18 cellular contexts compared by ENCODE assay signal in genomic region chr5:34735436-34736426, GRCh38.
DNase-seq lines count a peak whose midpoint lies in the region; ATAC-seq, FAIRE-seq and TF ChIP-seq lines count a peak whose summit lies in the region.
"Had no signal": no experiment of that assay in that cellular context is flagged by ENCODE, and none has a peak within 500 bp of the region (broad histone marks: within the 10 kb centered on the region; RNA-seq: fewer than 3 reads in every experiment).

No MANE protein-coding gene starts in this region.

- H3K27ac ChIP-seq in K562 (ENCODE audit: extremely low read depth, low read depth, low read length), result no peak overlapping the region
- no peak overlapping the region for H3K27ac ChIP-seq in lung (ENCODE audit: low read depth in 1 of 2, low read length in 1 of 2)
- H3K27ac ChIP-seq: coronary artery, upper lobe of right lung had no signal

- intact Hi-C loops in K562 (cut with micrococcal nuclease) (no loop called here), Caco-2 (cut with micrococcal nuclease; ENCODE audit: unreplicated experiment) (no loop called here)

- FAIRE-seq in K562 (lab: Jason Lieb, UNC), result no peak
- FAIRE-seq: GM12878, kidney had no signal

- H3K27me3 ChIP-seq in K562 (ENCODE audit: control insufficient read depth in 2 of 2, insufficient read depth in 2 of 2, low read length in 2 of 2), result no peaks in the 10 kb centered on the region
- H3K27me3 ChIP-seq in lung (ENCODE audit: control insufficient read depth, insufficient read depth), result no peaks in the 10 kb centered on the region
- no peaks in the 10 kb centered on the region for H3K27me3 ChIP-seq in Caco-2 (replicated peaks; ENCODE audit: control insufficient read depth, insufficient read depth, low read length)
- no peaks in the 10 kb centered on the region for H3K27me3 ChIP-seq in H7 (ENCODE audit: control insufficient read depth, insufficient read depth, low read length)
- H3K27me3 ChIP-seq: BE2C, upper lobe of right lung had no signal

- H4K20me1 ChIP-seq in K562 (replicated peaks; ENCODE audit: control insufficient read depth, insufficient read depth, low read length), result no peaks in the 10 kb centered on the region

- no peaks in the 10 kb centered on the region for H3K79me2 ChIP-seq in K562 (ENCODE audit: control insufficient read depth, insufficient read depth, low read length)

- H3K4me3 Mint-ChIP-seq in Caco-2 (ENCODE audit: unreplicated experiment), result no peak overlapping the region
- H3K4me3 Mint-ChIP-seq: naive B cell had no signal

- H3K4me1 ChIP-seq in K562 (replicated peaks in 1 of 2; ENCODE audit: control insufficient read depth in 2 of 2, insufficient read depth in 2 of 2, low read length in 2 of 2), result peaks cover 6 to 9% of the 10 kb centered on the region in 2 experiments; a peak in 3 of 5 replicates
- peaks cover 4 to 9% of the 10 kb centered on the region in 2 donors for H3K4me1 ChIP-seq in lung (ENCODE audit: control insufficient read depth in 2 of 2, insufficient read depth in 2 of 2, low read length in 2 of 2)
- peaks cover 17% of the 10 kb centered on the region for H3K4me1 ChIP-seq in Caco-2
- H3K4me1 ChIP-seq: BE2C had no signal

- H3K9me3 Mint-ChIP-seq in Caco-2 (ENCODE audit: unreplicated experiment), result no peaks in the 10 kb centered on the region
- H3K9me3 Mint-ChIP-seq: naive B cell had no signal

- H3K9me3 ChIP-seq in K562 (replicated peaks; ENCODE audit: control insufficient read depth, insufficient read depth, low read depth, low read length) (no peaks in the 10 kb centered on the region), lung (ENCODE audit: control insufficient read depth in 2 of 2, insufficient read depth in 1 of 2, low read length in 1 of 2) (no peaks in the 10 kb centered on the region), Caco-2 (no peaks in the 10 kb centered on the region)
- H3K9me3 ChIP-seq: BE2C, upper lobe of right lung had no signal

- H3K4me2 ChIP-seq in K562 (ENCODE audit: insufficient read depth, low read length), result no peak overlapping the region

- H3K4me3 ChIP-seq in K562 (no peak overlapping the region), lung (no peak overlapping the region), Caco-2 (ENCODE audit: low read depth, low read length) (no peak overlapping the region), H7 (ENCODE audit: insufficient read depth, low read depth, low read length) (no peak overlapping the region)
- H3K4me3 ChIP-seq: coronary artery, GM12878, upper lobe of right lung had no signal

- POLR2A ChIA-PET in K562 (lab: Yijun Ruan, JAX), result interaction anchor here (0.6 to 1.5 kb wide), 4 partner anchors 11 to 146 kb away, joined by 3 to 5 read pairs (median 4); no protein-coding TSS in a partner anchor
- POLR2A ChIA-PET in Caco-2 (lab: Charles Lee), result no interaction called here

- H3K27ac Mint-ChIP-seq in Caco-2 (ENCODE audit: unreplicated experiment), result no peak overlapping the region

- CTCF ChIA-PET in K562 (lab: Yijun Ruan, JAX; ENCODE audit: low intra/inter-chr PET ratio) (no interaction called here), Caco-2 (lab: Charles Lee) (no interaction called here)

- H3K9me1 ChIP-seq in K562 (ENCODE audit: control insufficient read depth, insufficient read depth, low read length), result no peaks in the 10 kb centered on the region

- BruUV-seq in K562 (replicated peaks; lab: Mats Ljungman, UMichigan), result no TSS peak
- no TSS peak for BruUV-seq in Caco-2 (replicated peaks; lab: Mats Ljungman, UMichigan)

- in situ Hi-C loops in K562 (cut with MboI) (no loop called here), GM13976 (cut with MboI; ENCODE audit: low sequenced_read_pairs, unreplicated experiment) (no loop called here)

- TF ChIP-seq EP300 in K562 (IDR thresholded peaks at IDR 0.05; ENCODE audit: low read length), result no peak

- 87% methylated on average over 20 of the region's 20 CpGs for WGBS in K562 (ENCODE audit: insufficient coverage, low coverage, missing lambda C conversion rate)
- 84 to 88% methylated on average over 20 of the region's 20 CpGs for WGBS in lung, 2 donors

- peaks cover 3% of the 10 kb centered on the region; the same call in 1 of the 3 replicates for H3K36me3 ChIP-seq in K562 (ENCODE audit: control insufficient read depth, insufficient read depth, low read length)
- peaks cover 0 to 2% of the 10 kb centered on the region in 2 donors for H3K36me3 ChIP-seq in lung (ENCODE audit: control insufficient read depth in 2 of 2, insufficient read depth in 2 of 2, low read length in 2 of 2)
- H3K36me3 ChIP-seq in Caco-2 (ENCODE audit: control insufficient read depth, insufficient read depth, low read length), result no peaks in the 10 kb centered on the region
- H3K36me3 ChIP-seq in H7 (replicated peaks; ENCODE audit: control insufficient read depth, insufficient read depth, low read length), result peaks cover 1% of the 10 kb centered on the region
- H3K36me3 ChIP-seq: BE2C, upper lobe of right lung had no signal

- no peak overlapping the region for H2AFZ ChIP-seq in K562 (ENCODE audit: low read depth, low read length)

- no peak for ATAC-seq in K562
- peak; percentile 2 for ATAC-seq in lung (ENCODE audit: insufficient read depth, low FRiP score)
- ATAC-seq: GM12878 had no signal

- DNase-seq in AG20443 (ENCODE audit: low spot score), result peak; percentile 27
- DNase-seq in Kasumi-1 (lab: John Stamatoyannopoulos, UW), result peak; percentile 37 to 60
- DNase-seq in K562 (ENCODE audit: extremely low read depth in 1 of 4, low spot score in 3 of 4), result no peak
- no peak for DNase-seq in lung (ENCODE audit: low spot score)
- DNase-seq in Caco-2, result no peak
- DNase-seq in H7, result no peak
- DNase-seq in activated CD4-positive, alpha-beta T cell treated with anti-CD3 and anti-CD28 coated beads for 4 hours, result no peak
- no peak for DNase-seq in GM13976 (ENCODE audit: low spot score)
- DNase-seq: BE2C, foreskin melanocyte, Karpas-422, kidney, naive B cell, NCI-H2029, retina, upper lobe of right lung had no signal

- no peaks in the 10 kb centered on the region for H3K27me3 Mint-ChIP-seq in Caco-2 (ENCODE audit: insufficient read depth, unreplicated experiment)

- TF ChIP-seq CTCF in K562 (IDR thresholded peaks at IDR 0.05 in 2 of 3, conservative IDR thresholded peaks at IDR 0.05 in 1 of 3; ENCODE audit: insufficient read depth in 2 of 3, low read depth in 1 of 3, low read length in 3 of 3) (no peak), lung (IDR thresholded peaks at IDR 0.05; ENCODE audit: control extremely low read depth, extremely low read depth) (no peak), Caco-2 (IDR thresholded peaks at IDR 0.05; ENCODE audit: insufficient read depth in 1 of 2, low read depth in 1 of 2, low read length in 1 of 2, severe bottlenecking in 1 of 2, unreplicated experiment in 1 of 2) (no peak), GM13976 (IDR thresholded peaks at IDR 0.05; ENCODE audit: borderline replicate concordance, control extremely low read depth, extremely low read depth, insufficient read depth, missing control alignments) (no peak)

- no peak for TF ChIP-seq RAD21 in K562 (CRISPR knock-in tag; conservative IDR thresholded peaks at IDR 0.05 in 1 of 2, IDR thresholded peaks at IDR 0.05 in 1 of 2)

- H3K36me3 Mint-ChIP-seq in Caco-2 (ENCODE audit: insufficient read depth, unreplicated experiment), result peaks cover 26% of the 10 kb centered on the region
- H3K36me3 Mint-ChIP-seq: naive B cell had no signal

- no peak overlapping the region for H3K9ac ChIP-seq in K562 (ENCODE audit: insufficient read depth in 1 of 2, low read depth in 2 of 2, low read length in 2 of 2)

- H3K4me1 Mint-ChIP-seq in Caco-2 (ENCODE audit: low read depth, unreplicated experiment), result no peaks in the 10 kb centered on the region

- no peak for TF ChIP-seq POLR2A in K562 (conservative IDR thresholded peaks at IDR 0.05)

TF ChIP-seq in K562, 482 proteins besides CTCF, POLR2A, EP300 and RAD21 (continues in another document):
- TF ChIP-seq CLOCK (CRISPR knock-in tag; IDR thresholded peaks at IDR 0.05; ENCODE audit: borderline replicate concordance), result no peak
- TF ChIP-seq FOXM1 (IDR thresholded peaks at IDR 0.05; ENCODE audit: low read depth), result no peak
- TF ChIP-seq FOXM1 (CRISPR knock-in tag; IDR thresholded peaks at IDR 0.05; ENCODE audit: low read depth), result no peak
- TF ChIP-seq STAT5B (CRISPR knock-in tag; IDR thresholded peaks at IDR 0.05), result no peak
- no peak for TF ChIP-seq SMARCC2 (IDR thresholded peaks at IDR 0.05; ENCODE audit: low read depth)

Comparison
In these comparisons a context has a peak if more than half of its experiments do, and no peak if none do; other contexts are left out.
1. DNase-seq: peak in AG20443 (single experiment) and Kasumi-1 (2 of 2); none in K562 (0 of 4), lung (single experiment), Caco-2 (0 of 2), H7 (single experiment), activated CD4-positive, alpha-beta T cell treated with anti-CD3 and anti-CD28 coated beads for 4 hours (0 of 2) and GM13976 (single experiment).